In the genomic region with DNA sequence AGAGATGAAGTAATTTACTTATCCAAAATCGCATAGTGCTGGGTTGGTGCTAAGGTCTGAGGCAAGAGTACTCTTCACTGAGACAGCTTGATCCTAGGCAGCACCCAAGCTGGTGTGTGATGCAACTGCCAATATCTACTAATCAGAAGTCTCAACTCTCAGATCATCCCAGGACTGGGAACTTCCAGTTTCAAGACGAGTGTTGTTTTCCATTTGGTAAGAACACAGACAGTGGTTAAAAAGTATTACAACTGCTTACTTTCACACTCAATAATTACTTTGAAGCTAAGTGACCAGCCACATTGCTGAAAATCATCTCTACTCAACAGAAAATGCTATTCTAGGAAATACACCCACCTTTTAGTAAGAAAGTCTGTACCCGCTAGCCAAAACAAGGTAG, we compare ENCODE assay signal across 9 cellular contexts. TPM values are rescaled to one million over a fixed set of nuclear protein-coding genes. Genes with fewer than 3 reads are reported as not detected.
DNase-seq lines count a peak whose midpoint lies in the region; ATAC-seq and TF ChIP-seq lines count a peak whose summit lies in the region.
"Had no signal": no experiment of that assay in that cellular context is flagged by ENCODE, and none has a peak within 500 bp of the region (broad histone marks: within the 10 kb centered on the region; RNA-seq: fewer than 3 reads in every experiment).

No MANE protein-coding gene starts in this region.

- H3K4me3 ChIP-seq in left lung = no peak overlapping the region
- H3K4me3 ChIP-seq in neural progenitor cell = no peak overlapping the region

- H3K27me3 Mint-ChIP-seq in neural progenitor cell (ENCODE audit: insufficient read depth, low read depth) = peaks cover 4% of the 10 kb centered on the region

- peaks cover 4% of the 10 kb centered on the region for H3F3A ChIP-seq in neural progenitor cell (ENCODE audit: low read depth)

- intact Hi-C loops in left lung (cut with DNase I) = no loop called here

- H3K27ac ChIP-seq in left lung (no peak overlapping the region), neural progenitor cell (no peak overlapping the region)
- H3K27ac ChIP-seq: VCaP had no signal

- peaks cover 25% of the 10 kb centered on the region for H3K4me1 Mint-ChIP-seq in neural progenitor cell

- H3K36me3 Mint-ChIP-seq in neural progenitor cell = peaks cover 2% of the 10 kb centered on the region

- H3K9ac ChIP-seq in neural progenitor cell = no peak overlapping the region

- H3K36me3 ChIP-seq in left lung = no peaks in the 10 kb centered on the region
- no peaks in the 10 kb centered on the region for H3K36me3 ChIP-seq in neural progenitor cell

- H2AFZ ChIP-seq in neural progenitor cell (replicated peaks) = no peak overlapping the region

- H3K4me1 ChIP-seq in left lung (peaks cover 17 to 55% of the 10 kb centered on the region in 2 donors), neural progenitor cell (peaks cover 59% of the 10 kb centered on the region)

- H3K27me3 ChIP-seq in left lung (no peaks in the 10 kb centered on the region), neural progenitor cell (no peaks in the 10 kb centered on the region)

- H3K9me3 Mint-ChIP-seq in neural progenitor cell = no peaks in the 10 kb centered on the region

- ATAC-seq in GM18508 (IDR thresholded peaks at IDR 0.05; ENCODE audit: insufficient read depth, unreplicated experiment) (peak; percentile 56), GM21723 (IDR thresholded peaks at IDR 0.05; ENCODE audit: unreplicated experiment) (peak; percentile 69), left lung (peak; percentile 35), GM18873 (IDR thresholded peaks at IDR 0.05; ENCODE audit: low FRiP score, unreplicated experiment) (no peak)

- DNase-seq in NOMO-1 treated with DMSO at 0.1 percent for 48 hours (lab: John Stamatoyannopoulos, UW; ENCODE audit: unreplicated experiment) = peak; percentile 23
- no peak for DNase-seq in left lung
- DNase-seq in NCI-H2081 (lab: John Stamatoyannopoulos, UW) = no peak
- DNase-seq in dedifferentiated amniotic fluid mesenchymal stem cell (ENCODE audit: extremely low spot score) = no peak
- no peak for DNase-seq in neural progenitor cell (ENCODE audit: low spot score)

- peaks cover 100% of the 10 kb centered on the region for H3K79me2 ChIP-seq in neural progenitor cell (ENCODE audit: low read depth)

- H3K4me3 Mint-ChIP-seq in neural progenitor cell = no peak overlapping the region

- H3K9me3 ChIP-seq in left lung = no peaks in the 10 kb centered on the region
- no peaks in the 10 kb centered on the region for H3K9me3 ChIP-seq in neural progenitor cell (ENCODE audit: low read depth)

- no peak overlapping the region for H3K27ac Mint-ChIP-seq in neural progenitor cell

- H4K20me1 ChIP-seq in neural progenitor cell (ENCODE audit: low read depth) = peaks cover 98% of the 10 kb centered on the region

- no peak for TF ChIP-seq CTCF in left lung (IDR thresholded peaks at IDR 0.05)
- TF ChIP-seq CTCF in neural progenitor cell (IDR thresholded peaks at IDR 0.05) = no peak

- no peak overlapping the region for H3K4me2 ChIP-seq in neural progenitor cell

RNA-seq across cellular contexts. Expression of a gene that starts 45.3 kb away (rescaled TPM):
- total RNA-seq in left lung = 10 to 100 TPM; 47.6 to 56.8 TPM
- total RNA-seq in neural progenitor cell (ENCODE audit: low replicate concordance) = 74.5 and 79.1 TPM in 2 replicates
